1 cellular context compared by ENCODE assay signal in genomic region chr20:45305262-45305661, GRCh38.
TF ChIP-seq lines count a peak whose summit lies in the region.

No MANE protein-coding gene starts in this region.

TF ChIP-seq in GM23338, 12 proteins besides CTCF, POLR2A, EP300 and RAD21 (continued from another document):
- no peak for TF ChIP-seq ZNF462 (CRISPR knock-in tag; IDR thresholded peaks at IDR 0.05)
- no peak for TF ChIP-seq EZH2 (IDR thresholded peaks at IDR 0.05; ENCODE audit: low read depth, unreplicated experiment)
- no peak for TF ChIP-seq NANOG (IDR thresholded peaks at IDR 0.05; ENCODE audit: borderline replicate concordance)
- TF ChIP-seq REST (IDR thresholded peaks at IDR 0.05; ENCODE audit: unreplicated experiment), result no peak
